In genomic region chr10:132654708-132655661, GRCh38 we compare ENCODE assay signal across 8 cellular contexts.
DNase-seq lines count a peak whose midpoint lies in the region; ATAC-seq lines count a peak whose summit lies in the region.

No MANE protein-coding gene starts in this region.

- no peaks in the 10 kb centered on the region for H3K4me1 Mint-ChIP-seq in activated CD4-positive, alpha-beta T cell treated with anti-CD3 and anti-CD28 coated beads, Interleukin-2, amount 10 ng/mL, durations not matched to agents 24 days and 14 days

- H3K4me3 Mint-ChIP-seq in activated CD4-positive, alpha-beta T cell treated with anti-CD3 and anti-CD28 coated beads, Interleukin-2, amount 10 ng/mL, durations not matched to agents 24 days and 14 days: no peak overlapping the region

- no peak for ATAC-seq in HG03354 (IDR thresholded peaks at IDR 0.05; ENCODE audit: poor library complexity, severe bottlenecking, unreplicated experiment)

- DNase-seq in NCI-H345 (lab: John Stamatoyannopoulos, UW) (peak; percentile 21), NCI-H345 treated with DMSO at 0.1 percent for 48 hours (lab: John Stamatoyannopoulos, UW; ENCODE audit: unreplicated experiment) (no peak), NCI-H128 (lab: John Stamatoyannopoulos, UW; ENCODE audit: unreplicated experiment) (peak; percentile 20), dermis microvascular lymphatic vessel endothelial cell (ENCODE audit: low read depth in 2 of 2) (peak; percentile 28 to 62), medulla oblongata (ENCODE audit: extremely low spot score) (peak; percentile 67)
- peak; percentile 84 for DNase-seq in activated CD4-positive, alpha-beta T cell treated with anti-CD3 and anti-CD28 coated beads, Interleukin-2, amount 10 ng/mL, durations not matched to agents 24 days and 14 days
- peak; percentile 19 to 21 for DNase-seq in stimulated activated CD8-positive, alpha-beta memory T cell treated with anti-CD3 and anti-CD28 coated beads, Interleukin-4, amount 100 ng/mL, for 4 hours (ENCODE audit: low read depth in 2 of 2, low spot score in 1 of 2)

- H3K27me3 Mint-ChIP-seq in activated CD4-positive, alpha-beta T cell treated with anti-CD3 and anti-CD28 coated beads, Interleukin-2, amount 10 ng/mL, durations not matched to agents 24 days and 14 days: no peaks in the 10 kb centered on the region

- H3K27ac Mint-ChIP-seq in activated CD4-positive, alpha-beta T cell treated with anti-CD3 and anti-CD28 coated beads, Interleukin-2, amount 10 ng/mL, durations not matched to agents 24 days and 14 days: no peak overlapping the region

- H3K9me3 Mint-ChIP-seq in activated CD4-positive, alpha-beta T cell treated with anti-CD3 and anti-CD28 coated beads, Interleukin-2, amount 10 ng/mL, durations not matched to agents 24 days and 14 days: no peaks in the 10 kb centered on the region

- H3K36me3 Mint-ChIP-seq in activated CD4-positive, alpha-beta T cell treated with anti-CD3 and anti-CD28 coated beads, Interleukin-2, amount 10 ng/mL, durations not matched to agents 24 days and 14 days (ENCODE audit: low read depth): peaks cover 8% of the 10 kb centered on the region

- intact Hi-C loops in activated CD4-positive, alpha-beta T cell treated with anti-CD3 and anti-CD28 coated beads, Interleukin-2, amount 10 ng/mL, durations not matched to agents 24 days and 14 days (cut with micrococcal nuclease): loop anchor here (10.0 kb wide), 2 partner anchors 130 to 180 kb away; partner anchors contain the start of gene NKX6-2
